In the genomic region with DNA sequence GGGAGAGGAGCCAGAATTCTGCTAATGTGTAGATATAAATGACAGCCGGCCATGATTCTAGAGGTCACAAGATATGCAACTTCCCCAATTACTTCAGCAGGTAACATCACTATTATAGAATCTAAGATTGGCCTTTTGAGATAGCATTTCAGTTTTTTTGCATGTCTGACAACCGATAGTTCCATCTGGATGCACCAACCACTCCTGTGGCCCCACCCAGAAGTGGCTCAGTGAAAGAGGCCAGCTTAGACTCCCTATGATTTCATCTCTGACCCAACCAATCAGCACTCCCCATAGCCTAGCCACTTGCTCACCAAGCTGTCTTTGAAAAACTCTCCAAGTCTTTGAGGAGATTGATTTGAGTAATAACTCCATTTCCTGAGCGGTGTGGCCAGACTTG, we compare ENCODE assay signal across 24 cellular contexts.
"Had no signal": no experiment of that assay in that cellular context is flagged by ENCODE, and none has a peak within 500 bp of the region (broad histone marks: within the 10 kb centered on the region; RNA-seq: fewer than 3 reads in every experiment).

No MANE protein-coding gene starts in this region.

- H3K36me3 ChIP-seq: neural progenitor cell, ovary, right lobe of liver, sigmoid colon, thoracic aorta, thyroid gland, upper lobe of left lung, vagina had no signal

- ATAC-seq: psoas muscle; right cardiac atrium; right lobe of liver; stimulated activated effector memory CD8-positive, alpha-beta T cell treated with anti-CD3 and anti-CD28 coated beads, Interleukin-12 subunit alpha, Interleukin-12 subunit beta, amount 100 ng/mL, for 72 hours; stimulated activated naive B cell treated with anti-CD40 and anti-IgM and Interleukin-4, amounts not matched to agents 10 μg/mL and 1 μg/mL and 100 μg/mL, for 72 hours had no signal

- H3K27ac ChIP-seq: neural progenitor cell, ovary, parathyroid adenoma, psoas muscle, right lobe of liver, sigmoid colon, thoracic aorta, thyroid gland, tibial nerve, upper lobe of left lung, vagina had no signal

- DNase-seq: occipital lobe; ovary; posterior cingulate gyrus; psoas muscle; right cardiac atrium; right lobe of liver; sigmoid colon; small intestine; stimulated activated CD4-positive, alpha-beta T cell treated with anti-CD3 and anti-CD28 coated beads, Interleukin-15, amount 100 ng/mL, for 24 hours; stimulated activated CD4-positive, alpha-beta T cell treated with anti-CD3 and anti-CD28 coated beads, Interleukin-2, amount 100 ng/mL, for 24 hours; stimulated activated CD4-positive, alpha-beta T cell treated with anti-CD3 and anti-CD28 coated beads, Interleukin-2, amount 100 ng/mL, for 48 hours; stimulated activated CD4-positive, alpha-beta T cell treated with anti-CD3 and anti-CD28 coated beads, Interleukin-4, amount 100 ng/mL, for 24 hours; stimulated activated naive B cell treated with anti-CD40 and anti-IgM and Interleukin-4, amounts not matched to agents 10 μg/mL and 1 μg/mL and 100 μg/mL, for 72 hours; stimulated activated naive CD4-positive, alpha-beta T cell treated with Interleukin-2 at 50 U/mL for 16 hours; stomach; thyroid gland; trophoblast cell; upper lobe of left lung had no signal

- H3K9ac ChIP-seq: neural progenitor cell, parathyroid adenoma had no signal

- H3K4me1 ChIP-seq: parathyroid adenoma, psoas muscle, sigmoid colon, stomach, thyroid gland, tibial nerve, vagina had no signal

- H3K4me2 ChIP-seq: neural progenitor cell had no signal

- H3K27me3 ChIP-seq: neural progenitor cell, ovary, right lobe of liver, sigmoid colon, stomach, thyroid gland, tibial nerve, upper lobe of left lung, vagina had no signal

- H3K4me3 ChIP-seq: neural progenitor cell, ovary, psoas muscle, right lobe of liver, sigmoid colon, stomach, thoracic aorta, thyroid gland, tibial nerve, upper lobe of left lung, vagina had no signal

- H3K9me3 ChIP-seq: ovary, psoas muscle, right lobe of liver, sigmoid colon, stomach, thoracic aorta, thyroid gland, upper lobe of left lung, vagina had no signal

- H3K79me2 ChIP-seq: parathyroid adenoma had no signal

- H2AFZ ChIP-seq: neural progenitor cell, parathyroid adenoma had no signal
